ENCODE assay signal across 8 cellular contexts in genomic region chr3:128845695-128846491, GRCh38. TPM values are rescaled to one million over a fixed set of nuclear protein-coding genes. Genes with fewer than 3 reads are reported as not detected.
DNase-seq lines count a peak whose midpoint lies in the region; ATAC-seq and TF ChIP-seq lines count a peak whose summit lies in the region.

No MANE protein-coding gene starts in this region.

- H3K4me1 Mint-ChIP-seq in natural killer cell treated with Interleukin-12 subunit alpha and Interleukin-12 subunit beta and Interleukin-15 and Interleukin-18, amount 100 ng/mL, for 72 hours (ENCODE audit: low read depth in 2 of 2) = peaks cover 9 to 11% of the 10 kb centered on the region in 2 donors

- TF ChIP-seq CTCF in BE2C (IDR thresholded peaks at IDR 0.05; ENCODE audit: low read depth, low read length) (peak; percentile 72), RWPE1 (conservative IDR thresholded peaks at IDR 0.05; ENCODE audit: low read depth) (peak; percentile 63)

- H3K36me3 ChIP-seq in BE2C = no peaks in the 10 kb centered on the region
- no peaks in the 10 kb centered on the region for H3K36me3 ChIP-seq in HUES6 (ENCODE audit: control insufficient read depth, insufficient read depth, low read length)

- CTCF ChIA-PET in RWPE1 (lab: Yijun Ruan, JAX) = interaction anchor here (0.5 to 1.4 kb wide), 6 partner anchors 10 to 425 kb away, joined by 3 to 7 read pairs (median 4); no protein-coding TSS in a partner anchor

- no peaks in the 10 kb centered on the region for H3K27me3 Mint-ChIP-seq in natural killer cell treated with Interleukin-12 subunit alpha and Interleukin-12 subunit beta and Interleukin-15 and Interleukin-18, amount 100 ng/mL, for 72 hours

- peak; percentile 74 for ATAC-seq in GM19455 (IDR thresholded peaks at IDR 0.05; ENCODE audit: unreplicated experiment)
- peak; percentile 89 to 92 for ATAC-seq in natural killer cell treated with Interleukin-12 subunit alpha and Interleukin-12 subunit beta and Interleukin-15 and Interleukin-18, amount 100 ng/mL, for 72 hours

- DNase-seq in BE2C (peak; percentile 96), RWPE1 (ENCODE audit: low spot score) (peak; percentile 74), fibroblast of the conjunctiva (ENCODE audit: low read depth) (peak; percentile 53)
- peak; percentile 70 for DNase-seq in activated T-helper 9 cell treated with anti-CD3 and anti-CD28 coated beads, Interleukin-2, amount 50 U/mL, for 16 hours (ENCODE audit: low read depth)
- DNase-seq in natural killer cell treated with Interleukin-12 subunit alpha and Interleukin-12 subunit beta and Interleukin-15 and Interleukin-18, amount 100 ng/mL, for 72 hours (ENCODE audit: low spot score) = peak; percentile 89
- DNase-seq in stimulated activated naive CD4-positive, alpha-beta T cell treated with Interleukin-2 at 50 U/mL for 16 hours (lab: John Stamatoyannopoulos, UW) = peak; percentile 74

- POLR2A ChIA-PET in RWPE1 (lab: Yijun Ruan, JAX; ENCODE audit: low non-redundant PET) = no interaction called here

- no peaks in the 10 kb centered on the region for H3K36me3 Mint-ChIP-seq in natural killer cell treated with Interleukin-12 subunit alpha and Interleukin-12 subunit beta and Interleukin-15 and Interleukin-18, amount 100 ng/mL, for 72 hours

- peak overlapping the region; percentile 19 to 86 for H3K27ac Mint-ChIP-seq in natural killer cell treated with Interleukin-12 subunit alpha and Interleukin-12 subunit beta and Interleukin-15 and Interleukin-18, amount 100 ng/mL, for 72 hours

- H3K27me3 ChIP-seq in BE2C (no peaks in the 10 kb centered on the region), HUES6 (ENCODE audit: control insufficient read depth, insufficient read depth, low read length) (no peaks in the 10 kb centered on the region)

- H3K27ac ChIP-seq in HUES6 (ENCODE audit: low read depth, low read length) = no peak overlapping the region
- peak overlapping the region; percentile 53 for H3K27ac ChIP-seq in RWPE1

- H3K4me3 Mint-ChIP-seq in natural killer cell treated with Interleukin-12 subunit alpha and Interleukin-12 subunit beta and Interleukin-15 and Interleukin-18, amount 100 ng/mL, for 72 hours = peak overlapping the region; percentile 72

- H3K4me3 ChIP-seq in BE2C (ENCODE audit: low read depth, low read length) (peak overlapping the region; percentile 58), HUES6 (ENCODE audit: low read depth, low read length) (peak overlapping the region; percentile 41)

- H3K9me3 ChIP-seq in BE2C (no peaks in the 10 kb centered on the region), HUES6 (ENCODE audit: control insufficient read depth, insufficient read depth, low read depth, low read length) (no peaks in the 10 kb centered on the region)

- no peaks in the 10 kb centered on the region for H3K9me3 Mint-ChIP-seq in natural killer cell treated with Interleukin-12 subunit alpha and Interleukin-12 subunit beta and Interleukin-15 and Interleukin-18, amount 100 ng/mL, for 72 hours

- H3K4me1 ChIP-seq in BE2C = peaks cover 10% of the 10 kb centered on the region
- peaks cover 15% of the 10 kb centered on the region; the same call in 1 of the 2 replicates for H3K4me1 ChIP-seq in HUES6 (ENCODE audit: control insufficient read depth, insufficient read depth, low read length)

- H3K9ac ChIP-seq in HUES6 (ENCODE audit: low read length) = peak overlapping the region; percentile 3

RNA-seq across cellular contexts. Expression of gene ACAD9, which starts 33.5 kb away (rescaled TPM):
- polyA plus RNA-seq in BE2C (2012; ENCODE audit: insufficient read depth, insufficient read length, low read depth) = 50.4 TPM
- 100 to 1,000 TPM in 1 of 2 donors, 10 to 100 TPM in 1; 50.6 to 143 TPM for total RNA-seq in natural killer cell treated with Interleukin-12 subunit alpha and Interleukin-12 subunit beta and Interleukin-15 and Interleukin-18, amount 100 ng/mL, for 72 hours
